In genomic region chr1:164662462-164662861, GRCh38 we compare ENCODE assay signal across 12 cellular contexts.
"Had no signal": no experiment of that assay in that cellular context is flagged by ENCODE, and none has a peak within 500 bp of the region (broad histone marks: within the 10 kb centered on the region; RNA-seq: fewer than 3 reads in every experiment).

No MANE protein-coding gene starts in this region.

- H3K36me3 ChIP-seq: stomach, thoracic aorta had no signal

- H3K27ac ChIP-seq: thoracic aorta had no signal

- H3K27me3 Mint-ChIP-seq: activated CD4-positive, alpha-beta memory T cell treated with anti-CD3 and anti-CD28 coated beads for 36 hours; effector memory CD8-positive, alpha-beta T cell had no signal

- H3K4me3 ChIP-seq: stomach, thoracic aorta had no signal

- H3K4me3 Mint-ChIP-seq: activated CD4-positive, alpha-beta memory T cell treated with anti-CD3 and anti-CD28 coated beads for 36 hours; effector memory CD8-positive, alpha-beta T cell; natural killer cell had no signal

- DNase-seq: activated CD4-positive, alpha-beta memory T cell treated with anti-CD3 and anti-CD28 coated beads for 36 hours; activated CD8-positive, alpha-beta memory T cell treated with anti-CD3 and anti-CD28 coated beads, Interleukin-2, amount 50 U/mL, for 4 hours; activated naive CD4-positive, alpha-beta T cell; caudate nucleus; cortex of kidney; effector memory CD8-positive, alpha-beta T cell; natural killer cell; stimulated activated CD4-positive, alpha-beta T cell treated with anti-CD3 and anti-CD28 coated beads, Interleukin-15, amount 100 ng/mL, for 24 hours; stimulated activated CD4-positive, alpha-beta T cell treated with anti-CD3 and anti-CD28 coated beads, Interleukin-4, amount 100 ng/mL, for 24 hours; stomach; T-helper 9 cell had no signal

- H3K27me3 ChIP-seq: stomach had no signal

- ATAC-seq: effector memory CD8-positive, alpha-beta T cell; natural killer cell had no signal

- H3K9me3 ChIP-seq: stomach, thoracic aorta had no signal

- H3K36me3 Mint-ChIP-seq: activated CD4-positive, alpha-beta memory T cell treated with anti-CD3 and anti-CD28 coated beads for 36 hours; natural killer cell had no signal

- H3K9me3 Mint-ChIP-seq: natural killer cell had no signal

- H3K27ac Mint-ChIP-seq: activated CD4-positive, alpha-beta memory T cell treated with anti-CD3 and anti-CD28 coated beads for 36 hours; effector memory CD8-positive, alpha-beta T cell; natural killer cell had no signal
